In the genomic region with DNA sequence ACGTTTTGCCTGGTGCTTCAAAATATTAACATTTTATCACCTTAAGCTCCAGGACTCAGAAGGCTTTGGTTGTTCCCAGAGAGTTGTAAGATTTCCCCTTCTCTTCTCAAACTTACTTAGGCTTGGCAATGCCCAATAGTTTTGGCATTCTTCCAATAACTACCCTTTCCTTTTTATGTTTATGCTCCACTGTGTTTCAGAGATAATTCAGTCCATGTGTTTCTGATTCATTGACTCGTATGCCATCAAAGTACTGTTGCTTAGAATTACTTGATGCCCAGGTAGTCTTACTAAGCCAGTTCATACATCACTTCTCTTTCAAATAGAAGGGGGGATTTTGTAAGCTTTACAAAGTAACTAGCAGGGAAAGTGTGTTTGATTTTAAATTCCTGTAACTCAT, we compare ENCODE assay signal across 15 cellular contexts.
DNase-seq lines count a peak whose midpoint lies in the region; FAIRE-seq and TF ChIP-seq lines count a peak whose summit lies in the region.
"Had no signal": no experiment of that assay in that cellular context is flagged by ENCODE, and none has a peak within 500 bp of the region (broad histone marks: within the 10 kb centered on the region; RNA-seq: fewer than 3 reads in every experiment).

No MANE protein-coding gene starts in this region.

- peak overlapping the region; percentile 28 for H3K27ac ChIP-seq in hepatocyte
- H3K27ac ChIP-seq: C4-2B, KMS-11 had no signal

- no peaks in the 10 kb centered on the region for H3K9me3 ChIP-seq in adipocyte (ENCODE audit: control insufficient read depth, low read length)
- H3K9me3 ChIP-seq in hepatocyte (ENCODE audit: low read depth) = no peaks in the 10 kb centered on the region
- H3K9me3 ChIP-seq: Caco-2, HAP-1 had no signal

- WGBS in hepatocyte (ENCODE audit: low lambda C conversion rate, missing lambda C conversion rate) = 43% methylated on average over 2 of the region's 2 CpGs

- H3K4me1 ChIP-seq in adipocyte (ENCODE audit: control insufficient read depth, insufficient read depth, low read length) (no peaks in the 10 kb centered on the region), hepatocyte (ENCODE audit: insufficient read depth) (no peaks in the 10 kb centered on the region)
- H3K4me1 ChIP-seq: Caco-2, HAP-1 had no signal

- H3K36me3 ChIP-seq in adipocyte (ENCODE audit: control insufficient read depth, insufficient read depth, low read length, severe bottlenecking) (no peaks in the 10 kb centered on the region), hepatocyte (replicated peaks; ENCODE audit: insufficient read depth, low read depth) (no peaks in the 10 kb centered on the region)
- H3K36me3 ChIP-seq: HAP-1 had no signal

- no peak overlapping the region for H2AFZ ChIP-seq in hepatocyte

- H3K9me2 ChIP-seq in hepatocyte (replicated peaks; ENCODE audit: insufficient read depth) = no peaks in the 10 kb centered on the region

- TF ChIP-seq CTCF in LNCaP clone FGC (IDR thresholded peaks at IDR 0.05; ENCODE audit: control insufficient read depth, extremely low read depth, insufficient read depth) (no peak), hepatocyte (IDR thresholded peaks at IDR 0.05; ENCODE audit: poor library complexity) (no peak)

- H3K4me3 ChIP-seq in LNCaP clone FGC (ENCODE audit: low read depth, low read length) (no peak overlapping the region), adipocyte (ENCODE audit: low read length) (no peak overlapping the region), hepatocyte (no peak overlapping the region)
- H3K4me3 ChIP-seq: HAP-1 had no signal

- peak; percentile 36 for DNase-seq in DMS53 (lab: John Stamatoyannopoulos, UW)
- no peak for DNase-seq in DMS53 treated with DMSO at 0.1 percent for 48 hours (lab: John Stamatoyannopoulos, UW; ENCODE audit: unreplicated experiment)
- DNase-seq in LNCaP clone FGC (ENCODE audit: low read depth) = peak; percentile 3
- peak; percentile 41 for DNase-seq in adipocyte (ENCODE audit: low read depth)
- DNase-seq in hepatocyte (ENCODE audit: low spot score) = peak; percentile 10
- DNase-seq in GM19239 (ENCODE audit: insufficient read length, low spot score) = no peak
- no peak for DNase-seq in midbrain (lab: John Stamatoyannopoulos, UW)
- DNase-seq in stimulated activated CD4-positive, alpha-beta T cell treated with anti-CD3 and anti-CD28 coated beads, Interleukin-4, amount 100 ng/mL, for 1 hour = no peak
- DNase-seq: 8988T, Caco-2, GF-D8, RPMI8226 had no signal

- no peak overlapping the region for H3K9ac ChIP-seq in adipocyte (ENCODE audit: low read length)
- H3K9ac ChIP-seq: KMS-11 had no signal

- no peaks in the 10 kb centered on the region for H3K27me3 ChIP-seq in adipocyte (replicated peaks; ENCODE audit: control insufficient read depth, insufficient read depth, low read length)
- H3K27me3 ChIP-seq in hepatocyte = no peaks in the 10 kb centered on the region

- no peaks in the 10 kb centered on the region for H3K79me2 ChIP-seq in hepatocyte

- peak overlapping the region; percentile 7 for H3K4me2 ChIP-seq in hepatocyte
- H3K4me2 ChIP-seq: KMS-11 had no signal

- no peak for FAIRE-seq in GM19239 (lab: Jason Lieb, UNC)

- H4K20me1 ChIP-seq in hepatocyte (ENCODE audit: insufficient read depth, poor library complexity, severe bottlenecking) = no peaks in the 10 kb centered on the region

Comparison
In these comparisons a context has a peak if more than half of its experiments do, and no peak if none do; other contexts are left out.
1. DNase-seq: peak in DMS53 (single experiment), LNCaP clone FGC (single experiment), adipocyte (single experiment) and hepatocyte (single experiment); none in DMS53 treated with DMSO at 0.1 percent for 48 hours (single experiment), GM19239 (single experiment), midbrain (single experiment) and stimulated activated CD4-positive, alpha-beta T cell treated with anti-CD3 and anti-CD28 coated beads, Interleukin-4, amount 100 ng/mL, for 1 hour (single experiment).